ENCODE assay signal across 8 cellular contexts in the genomic region with DNA sequence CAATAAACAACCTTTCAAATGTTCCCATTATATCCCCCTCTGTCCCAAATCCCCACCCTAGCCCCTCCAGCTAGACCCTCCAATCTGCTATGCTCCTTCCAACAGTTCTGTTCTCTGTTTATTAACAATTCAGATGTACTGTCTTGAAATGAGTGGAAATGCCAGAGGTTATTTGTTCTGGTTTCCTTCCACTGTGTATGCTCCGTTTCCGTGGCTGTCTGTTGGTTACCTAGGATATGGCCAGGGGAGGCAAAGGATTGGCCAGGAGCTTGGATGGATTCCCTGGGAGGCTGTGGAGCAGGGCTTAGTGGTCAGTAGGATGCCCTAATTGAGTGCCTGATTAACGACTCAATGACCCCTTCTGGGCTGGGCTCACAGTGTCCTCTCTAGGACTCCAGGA.
DNase-seq lines count a peak whose midpoint lies in the region; ATAC-seq lines count a peak whose summit lies in the region.

No MANE protein-coding gene starts in this region.

- H3K4me3 ChIP-seq in skeletal muscle tissue (ENCODE audit: low read length in 3 of 3): peak overlapping the region; percentile 12 to 22 (median 16)

- H3K36me3 ChIP-seq in skeletal muscle tissue (ENCODE audit: control insufficient read depth in 3 of 3, insufficient read depth in 3 of 3, low read length in 3 of 3): no peaks in the 10 kb centered on the region

- peaks cover 29 to 35% (median 30%) of the 10 kb centered on the region in 3 donors for H3K4me1 ChIP-seq in skeletal muscle tissue (ENCODE audit: control insufficient read depth in 3 of 3, insufficient read depth in 3 of 3, low read length in 3 of 3)

- peak overlapping the region; percentile 83 for H3K27ac ChIP-seq in skeletal muscle tissue (ENCODE audit: low read depth, low read length)

- DNase-seq in amniotic epithelial cell (ENCODE audit: low read depth) (peak; percentile 65), hepatic stellate cell (ENCODE audit: low spot score) (peak; percentile 42), SHP77 (lab: John Stamatoyannopoulos, UW) (no peak)
- no peak for DNase-seq in activated CD4-positive, alpha-beta T cell treated with anti-CD3 and anti-CD28 coated beads for 1 hour

- H3K27me3 ChIP-seq in skeletal muscle tissue (ENCODE audit: control insufficient read depth in 3 of 3, insufficient read depth in 3 of 3, low read length in 3 of 3): no peaks in the 10 kb centered on the region

- H3K9me3 ChIP-seq in skeletal muscle tissue (ENCODE audit: control insufficient read depth in 3 of 3, low read length in 3 of 3): no peaks in the 10 kb centered on the region

- ATAC-seq in GM21576 (IDR thresholded peaks at IDR 0.05; ENCODE audit: unreplicated experiment) (peak; percentile 16), HG03159 (IDR thresholded peaks at IDR 0.05; ENCODE audit: unreplicated experiment) (no peak), GM21717 (IDR thresholded peaks at IDR 0.05; ENCODE audit: unreplicated experiment) (no peak)

- peak overlapping the region; percentile 24 to 41 (median 35) for H3K9ac ChIP-seq in skeletal muscle tissue (ENCODE audit: low read depth in 1 of 3, low read length in 3 of 3)

Comparison
In these comparisons a context has a peak if more than half of its experiments do, and no peak if none do; other contexts are left out.
1. DNase-seq: peak in amniotic epithelial cell (single experiment) and hepatic stellate cell (single experiment); none in activated CD4-positive, alpha-beta T cell treated with anti-CD3 and anti-CD28 coated beads for 1 hour (single experiment) and SHP77 (0 of 2).